Comparison of ENCODE assay signal across 3 cellular contexts in the genomic region with DNA sequence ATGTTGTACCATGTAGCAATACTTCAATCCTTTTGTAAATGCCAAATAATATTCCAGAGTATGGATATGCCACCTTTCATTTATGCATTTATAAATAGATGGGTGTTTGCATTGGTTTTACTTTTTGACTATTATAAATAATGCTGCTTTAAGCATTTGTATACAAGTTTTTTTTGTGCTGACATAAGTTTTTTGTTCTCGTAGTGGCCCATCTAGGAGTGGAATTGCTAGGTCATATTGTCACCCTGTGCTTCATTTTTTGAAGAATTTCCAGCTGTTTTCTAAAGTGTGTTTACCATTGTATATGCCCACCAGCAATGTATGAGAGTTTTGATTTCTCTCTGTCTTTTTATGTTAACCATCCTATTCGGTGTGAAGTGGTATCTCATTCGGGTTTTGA.
TF ChIP-seq lines count a peak whose summit lies in the region.

No MANE protein-coding gene starts in this region.

TF ChIP-seq in HepG2, 621 proteins besides CTCF, POLR2A, EP300 and RAD21:
- TF ChIP-seq MAF1 (CRISPR knock-in tag; IDR thresholded peaks at IDR 0.05; ENCODE audit: borderline replicate concordance) (no peak), MAFK (conservative IDR thresholded peaks at IDR 0.05 in 1 of 2, IDR thresholded peaks at IDR 0.05 in 1 of 2; ENCODE audit: low read length in 2 of 2) (peak in 1 of 2 experiments; percentile 76; a peak in 3 of 4 replicates), SALL2 (CRISPR knock-in tag; IDR thresholded peaks at IDR 0.05) (no peak), MAFF (IDR thresholded peaks at IDR 0.05; ENCODE audit: low read depth, low read length) (peak; percentile 53; the same call in 1 of the 2 replicates)

TF ChIP-seq in IMR-90, 13 proteins besides CTCF, POLR2A, EP300 and RAD21:
- TF ChIP-seq CHD1 (IDR thresholded peaks at IDR 0.05; ENCODE audit: low read depth, low read length) (no peak), CEBPB (IDR thresholded peaks at IDR 0.05; ENCODE audit: low read depth, low read length) (no peak), MAFK (IDR thresholded peaks at IDR 0.05; ENCODE audit: low read depth, low read length) (peak; percentile 56; the same call in 1 of the 2 replicates)

TF ChIP-seq in K562, 482 proteins besides CTCF, POLR2A, EP300 and RAD21:
- TF ChIP-seq MAFF (IDR thresholded peaks at IDR 0.05; ENCODE audit: low read length) (peak; percentile 26; the same call in 1 of the 2 replicates), C11orf30 (IDR thresholded peaks at IDR 0.05; ENCODE audit: low read depth) (peak; percentile 66; the same call in 1 of the 2 replicates), MTA2 (IDR thresholded peaks at IDR 0.05; ENCODE audit: low read depth) (no peak), MAFG (tag; conservative IDR thresholded peaks at IDR 0.05) (peak; percentile 49; the same call in 1 of the 2 replicates), FOXJ3 (CRISPR knock-in tag; IDR thresholded peaks at IDR 0.05) (no peak), ZNF316 (IDR thresholded peaks at IDR 0.05) (peak; percentile 88), SMARCA5 (IDR thresholded peaks at IDR 0.05) (no peak)
- TF ChIP-seq, protein P1, sequence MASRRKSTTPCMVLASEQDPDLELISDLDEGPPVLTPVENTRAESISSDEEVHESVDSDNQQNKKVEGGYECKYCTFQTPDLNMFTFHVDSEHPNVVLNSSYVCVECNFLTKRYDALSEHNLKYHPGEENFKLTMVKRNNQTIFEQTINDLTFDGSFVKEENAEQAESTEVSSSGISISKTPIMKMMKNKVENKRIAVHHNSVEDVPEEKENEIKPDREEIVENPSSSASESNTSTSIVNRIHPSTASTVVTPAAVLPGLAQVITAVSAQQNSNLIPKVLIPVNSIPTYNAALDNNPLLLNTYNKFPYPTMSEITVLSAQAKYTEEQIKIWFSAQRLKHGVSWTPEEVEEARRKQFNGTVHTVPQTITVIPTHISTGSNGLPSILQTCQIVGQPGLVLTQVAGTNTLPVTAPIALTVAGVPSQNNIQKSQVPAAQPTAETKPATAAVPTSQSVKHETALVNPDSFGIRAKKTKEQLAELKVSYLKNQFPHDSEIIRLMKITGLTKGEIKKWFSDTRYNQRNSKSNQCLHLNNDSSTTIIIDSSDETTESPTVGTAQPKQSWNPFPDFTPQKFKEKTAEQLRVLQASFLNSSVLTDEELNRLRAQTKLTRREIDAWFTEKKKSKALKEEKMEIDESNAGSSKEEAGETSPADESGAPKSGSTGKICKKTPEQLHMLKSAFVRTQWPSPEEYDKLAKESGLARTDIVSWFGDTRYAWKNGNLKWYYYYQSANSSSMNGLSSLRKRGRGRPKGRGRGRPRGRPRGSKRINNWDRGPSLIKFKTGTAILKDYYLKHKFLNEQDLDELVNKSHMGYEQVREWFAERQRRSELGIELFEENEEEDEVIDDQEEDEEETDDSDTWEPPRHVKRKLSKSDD (conservative IDR thresholded peaks at IDR 0.05; ENCODE audit: low read length): no peak
- TF ChIP-seq, protein P2, sequence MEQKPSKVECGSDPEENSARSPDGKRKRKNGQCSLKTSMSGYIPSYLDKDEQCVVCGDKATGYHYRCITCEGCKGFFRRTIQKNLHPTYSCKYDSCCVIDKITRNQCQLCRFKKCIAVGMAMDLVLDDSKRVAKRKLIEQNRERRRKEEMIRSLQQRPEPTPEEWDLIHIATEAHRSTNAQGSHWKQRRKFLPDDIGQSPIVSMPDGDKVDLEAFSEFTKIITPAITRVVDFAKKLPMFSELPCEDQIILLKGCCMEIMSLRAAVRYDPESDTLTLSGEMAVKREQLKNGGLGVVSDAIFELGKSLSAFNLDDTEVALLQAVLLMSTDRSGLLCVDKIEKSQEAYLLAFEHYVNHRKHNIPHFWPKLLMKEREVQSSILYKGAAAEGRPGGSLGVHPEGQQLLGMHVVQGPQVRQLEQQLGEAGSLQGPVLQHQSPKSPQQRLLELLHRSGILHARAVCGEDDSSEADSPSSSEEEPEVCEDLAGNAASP (IDR thresholded peaks at IDR 0.05): no peak
- TF ChIP-seq, protein P3, sequence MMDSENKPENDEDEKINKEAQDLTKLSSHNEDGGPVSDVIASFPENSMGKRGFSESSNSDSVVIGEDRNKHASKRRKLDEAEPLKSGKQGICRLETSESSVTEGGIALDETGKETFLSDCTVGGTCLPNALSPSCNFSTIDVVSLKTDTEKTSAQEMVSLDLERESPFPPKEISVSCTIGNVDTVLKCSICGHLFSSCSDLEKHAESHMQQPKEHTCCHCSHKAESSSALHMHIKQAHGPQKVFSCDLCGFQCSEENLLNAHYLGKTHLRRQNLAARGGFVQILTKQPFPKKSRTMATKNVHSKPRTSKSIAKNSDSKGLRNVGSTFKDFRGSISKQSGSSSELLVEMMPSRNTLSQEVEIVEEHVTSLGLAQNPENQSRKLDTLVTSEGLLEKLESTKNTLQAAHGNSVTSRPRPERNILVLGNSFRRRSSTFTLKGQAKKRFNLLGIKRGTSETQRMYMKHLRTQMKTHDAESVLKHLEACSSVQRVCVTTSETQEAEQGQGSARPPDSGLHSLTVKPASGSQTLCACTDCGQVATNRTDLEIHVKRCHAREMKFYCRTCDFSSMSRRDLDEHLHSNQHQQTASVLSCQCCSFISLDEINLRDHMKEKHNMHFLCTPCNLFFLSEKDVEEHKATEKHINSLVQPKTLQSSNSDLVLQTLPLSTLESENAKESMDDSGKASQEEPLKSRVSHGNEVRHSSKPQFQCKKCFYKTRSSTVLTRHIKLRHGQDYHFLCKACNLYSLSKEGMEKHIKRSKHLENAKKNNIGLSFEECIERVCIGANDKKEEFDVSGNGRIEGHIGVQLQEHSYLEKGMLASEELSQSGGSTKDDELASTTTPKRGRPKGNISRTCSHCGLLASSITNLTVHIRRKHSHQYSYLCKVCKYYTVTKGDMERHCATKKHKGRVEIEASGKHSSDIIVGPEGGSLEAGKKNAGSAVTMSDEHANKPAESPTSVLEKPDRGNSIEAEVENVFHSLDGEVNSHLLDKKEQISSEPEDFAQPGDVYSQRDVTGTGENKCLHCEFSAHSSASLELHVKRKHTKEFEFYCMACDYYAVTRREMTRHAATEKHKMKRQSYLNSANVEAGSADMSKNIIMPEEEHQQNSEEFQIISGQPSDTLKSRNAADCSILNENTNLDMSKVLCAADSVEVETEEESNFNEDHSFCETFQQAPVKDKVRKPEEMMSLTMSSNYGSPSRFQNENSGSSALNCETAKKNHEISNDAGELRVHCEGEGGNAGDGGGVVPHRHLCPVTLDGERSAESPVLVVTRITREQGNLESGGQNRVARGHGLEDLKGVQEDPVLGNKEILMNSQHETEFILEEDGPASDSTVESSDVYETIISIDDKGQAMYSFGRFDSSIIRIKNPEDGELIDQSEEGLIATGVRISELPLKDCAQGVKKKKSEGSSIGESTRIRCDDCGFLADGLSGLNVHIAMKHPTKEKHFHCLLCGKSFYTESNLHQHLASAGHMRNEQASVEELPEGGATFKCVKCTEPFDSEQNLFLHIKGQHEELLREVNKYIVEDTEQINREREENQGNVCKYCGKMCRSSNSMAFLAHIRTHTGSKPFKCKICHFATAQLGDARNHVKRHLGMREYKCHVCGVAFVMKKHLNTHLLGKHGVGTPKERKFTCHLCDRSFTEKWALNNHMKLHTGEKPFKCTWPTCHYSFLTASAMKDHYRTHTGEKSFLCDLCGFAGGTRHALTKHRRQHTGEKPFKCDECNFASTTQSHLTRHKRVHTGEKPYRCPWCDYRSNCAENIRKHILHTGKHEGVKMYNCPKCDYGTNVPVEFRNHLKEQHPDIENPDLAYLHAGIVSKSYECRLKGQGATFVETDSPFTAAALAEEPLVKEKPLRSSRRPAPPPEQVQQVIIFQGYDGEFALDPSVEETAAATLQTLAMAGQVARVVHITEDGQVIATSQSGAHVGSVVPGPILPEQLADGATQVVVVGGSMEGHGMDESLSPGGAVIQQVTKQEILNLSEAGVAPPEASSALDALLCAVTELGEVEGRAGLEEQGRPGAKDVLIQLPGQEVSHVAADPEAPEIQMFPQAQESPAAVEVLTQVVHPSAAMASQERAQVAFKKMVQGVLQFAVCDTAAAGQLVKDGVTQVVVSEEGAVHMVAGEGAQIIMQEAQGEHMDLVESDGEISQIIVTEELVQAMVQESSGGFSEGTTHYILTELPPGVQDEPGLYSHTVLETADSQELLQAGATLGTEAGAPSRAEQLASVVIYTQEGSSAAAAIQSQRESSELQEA (IDR thresholded peaks at IDR 0.05; ENCODE audit: low read depth): no peak
TF ChIP-seq in K562: peak in this region for 4.
